In the genomic region with DNA sequence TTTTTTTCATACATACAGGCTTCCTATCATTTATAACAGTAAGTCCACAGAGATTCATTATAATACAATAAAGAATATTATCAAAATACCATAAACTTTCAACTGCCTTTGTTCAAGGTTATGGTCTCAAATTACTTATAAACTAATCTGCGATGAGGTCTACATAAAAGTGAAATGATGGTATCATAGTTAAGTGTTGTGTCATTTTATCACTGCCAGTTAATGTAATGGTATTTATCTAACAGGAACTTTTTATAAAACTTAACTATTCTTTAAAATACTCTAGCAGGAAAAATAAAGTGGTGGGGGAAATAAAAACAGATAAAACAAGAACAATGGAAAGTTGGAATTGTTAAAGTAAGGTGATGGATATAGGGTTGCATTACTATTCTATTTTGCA, we compare ENCODE assay signal across 25 cellular contexts.
"Had no signal": no experiment of that assay in that cellular context is flagged by ENCODE, and none has a peak within 500 bp of the region (broad histone marks: within the 10 kb centered on the region; RNA-seq: fewer than 3 reads in every experiment).

No MANE protein-coding gene starts in this region.

- H3K36me3 Mint-ChIP-seq: mesothelial cell of epicardium, natural killer cell had no signal

- H3K36me3 ChIP-seq: left lung, ovary, right atrium auricular region, right lobe of liver, tibial nerve, uterus had no signal

- H3K9me3 Mint-ChIP-seq: natural killer cell; stimulated activated memory B cell treated with anti-CD40 and anti-IgM and Interleukin-4, amounts not matched to agents 10 μg/mL and 1 μg/mL and 100 μg/mL, for 72 hours; stimulated activated naive CD8-positive, alpha-beta T cell treated with anti-CD3 and anti-CD28 coated beads, Interleukin-15, amount 100 ng/mL, for 72 hours; type B pancreatic cell had no signal

- H3K27ac Mint-ChIP-seq: mesothelial cell of epicardium; natural killer cell; progenitor cell of endocrine pancreas; stimulated activated memory B cell treated with anti-CD40 and anti-IgM and Interleukin-4, amounts not matched to agents 10 μg/mL and 1 μg/mL and 100 μg/mL, for 72 hours; stimulated activated naive CD8-positive, alpha-beta T cell treated with anti-CD3 and anti-CD28 coated beads, Interleukin-15, amount 100 ng/mL, for 72 hours; type B pancreatic cell had no signal

- H3K9me3 ChIP-seq: left lung, ovary, right atrium auricular region, right lobe of liver, tibial nerve, uterus had no signal

- H3K4me2 ChIP-seq: smooth muscle cell had no signal

- ATAC-seq: left colon; left lung; natural killer cell; right lobe of liver; stimulated activated memory B cell treated with anti-CD40 and anti-IgM and Interleukin-4, amounts not matched to agents 10 μg/mL and 1 μg/mL and 100 μg/mL, for 72 hours; stimulated activated naive CD8-positive, alpha-beta T cell treated with anti-CD3 and anti-CD28 coated beads, Interleukin-15, amount 100 ng/mL, for 72 hours had no signal

- H3K4me3 ChIP-seq: left lung, lung, ovary, right atrium auricular region, right lobe of liver, smooth muscle cell, tibial nerve, uterus had no signal

- H3K27ac ChIP-seq: left lung, ovary, right atrium auricular region, right lobe of liver, tibial nerve, uterus had no signal

- DNase-seq: hippocampal formation; kidney; left colon; left lung; mesendoderm; naive B cell; natural killer cell; ovary; right lobe of liver; stimulated activated CD4-positive, alpha-beta T cell treated with anti-CD3 and anti-CD28 coated beads, Interleukin-1b, Interleukin-23, amount 100 ng/mL, for 48 hours; stimulated activated CD4-positive, alpha-beta T cell treated with anti-CD3 and anti-CD28 coated beads, Interleukin-2, amount 100 ng/mL, for 48 hours; stimulated activated CD4-positive, alpha-beta T cell treated with anti-CD3 and anti-CD28 coated beads, Interleukin-4, amount 100 ng/mL, for 4 hours; stimulated activated CD8-positive, alpha-beta memory T cell treated with anti-CD3 and anti-CD28 coated beads, Interleukin-4, amount 100 ng/mL, for 48 hours; stimulated activated naive CD4-positive, alpha-beta T cell treated with Interleukin-2 at 50 U/mL for 16 hours; stimulated activated naive CD8-positive, alpha-beta T cell treated with anti-CD3 and anti-CD28 coated beads, Interleukin-15, amount 100 ng/mL, for 72 hours; substantia nigra; uterus had no signal

- H3K4me1 ChIP-seq: left lung, right atrium auricular region, right lobe of liver, tibial nerve, uterus had no signal

- H3K27me3 Mint-ChIP-seq: naive B cell; progenitor cell of endocrine pancreas; stimulated activated memory B cell treated with anti-CD40 and anti-IgM and Interleukin-4, amounts not matched to agents 10 μg/mL and 1 μg/mL and 100 μg/mL, for 72 hours had no signal

- H3K4me1 Mint-ChIP-seq: natural killer cell; stimulated activated naive CD8-positive, alpha-beta T cell treated with anti-CD3 and anti-CD28 coated beads, Interleukin-15, amount 100 ng/mL, for 72 hours had no signal

- H3K27me3 ChIP-seq: left lung, ovary, right atrium auricular region, right lobe of liver, tibial nerve, uterus had no signal

- H3K4me3 Mint-ChIP-seq: mesothelial cell of epicardium; naive B cell; natural killer cell; stimulated activated memory B cell treated with anti-CD40 and anti-IgM and Interleukin-4, amounts not matched to agents 10 μg/mL and 1 μg/mL and 100 μg/mL, for 72 hours; stimulated activated naive CD8-positive, alpha-beta T cell treated with anti-CD3 and anti-CD28 coated beads, Interleukin-15, amount 100 ng/mL, for 72 hours; type B pancreatic cell had no signal
